Comparison of ENCODE assay signal across 9 cellular contexts in the genomic region with DNA sequence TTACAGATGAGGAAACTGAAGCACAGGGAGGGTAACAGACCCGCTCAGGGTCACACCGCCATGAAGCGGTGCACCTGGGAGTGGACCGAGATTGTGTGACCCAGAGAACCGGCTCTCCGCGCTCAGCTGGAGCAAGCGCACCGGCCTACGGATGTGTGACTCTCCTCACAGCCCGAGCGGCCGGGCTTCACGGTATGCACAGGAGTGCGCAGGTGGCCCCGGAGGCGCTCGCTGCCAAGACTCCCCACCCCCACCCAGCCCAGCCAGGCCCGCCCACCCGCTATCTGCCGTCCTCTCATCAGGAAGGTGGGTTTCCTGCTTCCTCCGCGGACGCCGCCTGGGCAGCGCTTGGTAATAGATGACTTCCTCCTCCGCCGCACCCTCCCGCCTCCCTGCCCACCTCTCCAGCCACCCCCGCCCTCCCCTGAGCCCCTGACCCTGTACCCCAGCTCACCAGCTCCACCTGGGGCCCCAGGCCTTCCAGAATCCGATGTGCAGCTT.
DNase-seq lines count a peak whose midpoint lies in the region; ATAC-seq and TF ChIP-seq lines count a peak whose summit lies in the region.
"Had no signal": no experiment of that assay in that cellular context is flagged by ENCODE, and none has a peak within 500 bp of the region (broad histone marks: within the 10 kb centered on the region; RNA-seq: fewer than 3 reads in every experiment).

No MANE protein-coding gene starts in this region.

- no peaks in the 10 kb centered on the region for H3K9me3 Mint-ChIP-seq in activated naive CD4-positive, alpha-beta T cell treated with anti-CD3 and anti-CD28 coated beads, Interleukin-2, amount 10 ng/mL, durations not matched to agents 7 days and 5 days
- no peaks in the 10 kb centered on the region for H3K9me3 Mint-ChIP-seq in natural killer cell

- H3K36me3 ChIP-seq in GM06990 (ENCODE audit: control insufficient read depth, insufficient read depth, low read length) = peaks cover 29% of the 10 kb centered on the region

- H3K27ac Mint-ChIP-seq in activated naive CD4-positive, alpha-beta T cell treated with anti-CD3 and anti-CD28 coated beads, Interleukin-2, amount 10 ng/mL, durations not matched to agents 7 days and 5 days = peak overlapping the region; percentile 86
- peak overlapping the region; percentile 73 to 96 for H3K27ac Mint-ChIP-seq in natural killer cell

- intact Hi-C loops in natural killer cell (cut with micrococcal nuclease) = loop anchor here (1.0 to 10.0 kb wide), 2 partner anchors 10 to 72 kb away; no protein-coding TSS in a partner anchor

- peak overlapping the region; percentile 75 for H3K4me3 Mint-ChIP-seq in activated naive CD4-positive, alpha-beta T cell treated with anti-CD3 and anti-CD28 coated beads, Interleukin-2, amount 10 ng/mL, durations not matched to agents 7 days and 5 days
- H3K4me3 Mint-ChIP-seq in natural killer cell = peak overlapping the region; percentile 83

- no peaks in the 10 kb centered on the region for H3K27me3 Mint-ChIP-seq in activated naive CD4-positive, alpha-beta T cell treated with anti-CD3 and anti-CD28 coated beads, Interleukin-2, amount 10 ng/mL, durations not matched to agents 7 days and 5 days
- H3K27me3 Mint-ChIP-seq in natural killer cell (ENCODE audit: low read depth in 2 of 2) = no peaks in the 10 kb centered on the region

- CTCF ChIA-PET in activated naive CD4-positive, alpha-beta T cell treated with anti-CD3 and anti-CD28 coated beads, Interleukin-2, amount 10 ng/mL, durations not matched to agents 7 days and 5 days (lab: Charles Lee) = interaction anchor here (1.4 kb wide), 1 partner anchor 15 kb away, joined by 4 read pairs; no protein-coding TSS in a partner anchor

- peaks cover 42% of the 10 kb centered on the region for H3K36me3 Mint-ChIP-seq in activated naive CD4-positive, alpha-beta T cell treated with anti-CD3 and anti-CD28 coated beads, Interleukin-2, amount 10 ng/mL, durations not matched to agents 7 days and 5 days
- no peaks in the 10 kb centered on the region for H3K36me3 Mint-ChIP-seq in natural killer cell

- H3K27me3 ChIP-seq in GM06990 (replicated peaks; ENCODE audit: control insufficient read depth, insufficient read depth, low read length) = no peaks in the 10 kb centered on the region
- H3K27me3 ChIP-seq: SJSA1 had no signal

- H3K4me1 Mint-ChIP-seq in activated naive CD4-positive, alpha-beta T cell treated with anti-CD3 and anti-CD28 coated beads, Interleukin-2, amount 10 ng/mL, durations not matched to agents 7 days and 5 days = peaks cover 71% of the 10 kb centered on the region
- H3K4me1 Mint-ChIP-seq in natural killer cell = peaks cover 53 to 81% of the 10 kb centered on the region in 2 donors

- TF ChIP-seq CTCF in GM06990 (IDR thresholded peaks at IDR 0.05; ENCODE audit: insufficient read depth, low read length, poor library complexity, severe bottlenecking) (peak; percentile 26), natural killer cell (IDR thresholded peaks at IDR 0.05) (no peak)

- ATAC-seq in HG03066 (IDR thresholded peaks at IDR 0.05; ENCODE audit: low read depth, unreplicated experiment) = peak; percentile 25
- ATAC-seq in natural killer cell = peak; percentile 5 to 19 (median 9)
- ATAC-seq in HG03175 (IDR thresholded peaks at IDR 0.05; ENCODE audit: unreplicated experiment) = no peak
- no peak for ATAC-seq in GM19035 (IDR thresholded peaks at IDR 0.05; ENCODE audit: unreplicated experiment)
- ATAC-seq in GM21423 (IDR thresholded peaks at IDR 0.05; ENCODE audit: unreplicated experiment) = no peak

- DNase-seq in GM06990 (ENCODE audit: extremely low read depth, insufficient read length) (peak; percentile 81), natural killer cell (peak; percentile 50), NCI-H1048 (lab: John Stamatoyannopoulos, UW) (no peak)
- DNase-seq in activated naive CD4-positive, alpha-beta T cell treated with anti-CD3 and anti-CD28 coated beads, Interleukin-2, amount 10 ng/mL, durations not matched to agents 7 days and 5 days = peak; percentile 65

- peak overlapping the region; percentile 64 for H3K4me3 ChIP-seq in GM06990 (replicated peaks; ENCODE audit: low read depth, low read length)
- H3K4me3 ChIP-seq: SJSA1 had no signal

Comparison
In these comparisons a context has a peak if more than half of its experiments do, and no peak if none do; other contexts are left out.
1. ATAC-seq: peak in HG03066 (single experiment) and natural killer cell (3 of 3); none in HG03175 (single experiment), GM19035 (single experiment) and GM21423 (single experiment).